ENCODE assay signal across 1 cellular context in the genomic region with DNA sequence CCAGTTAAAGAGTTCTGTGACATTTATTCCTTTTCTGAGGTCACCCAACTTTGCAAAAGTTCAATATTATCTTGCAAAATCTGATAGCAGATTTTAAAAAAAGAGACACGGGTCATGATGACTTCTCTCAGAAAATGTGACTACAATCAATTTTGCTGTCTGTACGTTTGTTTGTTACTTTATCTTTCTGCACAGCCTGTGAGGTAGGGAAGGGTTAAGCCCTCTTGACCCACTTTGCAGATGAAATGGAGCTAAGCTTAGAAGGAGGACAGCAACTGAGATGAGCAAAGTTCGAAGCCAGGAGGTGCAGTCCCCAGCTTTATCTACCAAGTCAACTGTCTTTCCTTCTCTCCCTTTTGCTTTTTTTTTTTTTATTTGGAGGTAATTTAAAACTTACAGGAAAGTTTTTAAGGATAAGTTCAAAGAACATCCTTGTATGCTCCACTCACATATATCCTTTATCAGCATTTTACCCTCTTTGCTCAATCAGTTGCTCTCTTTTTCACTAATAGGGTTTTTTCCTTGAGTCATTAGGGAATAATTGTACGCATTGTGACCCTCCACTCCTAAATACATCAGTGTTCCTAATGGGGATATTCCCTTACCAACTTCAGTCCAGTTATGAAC.
TF ChIP-seq lines count a peak whose summit lies in the region.

No MANE protein-coding gene starts in this region.

TF ChIP-seq in GM12878, 131 proteins besides CTCF, POLR2A, EP300 and RAD21 (continued from another document):
- TF ChIP-seq, protein P1, sequence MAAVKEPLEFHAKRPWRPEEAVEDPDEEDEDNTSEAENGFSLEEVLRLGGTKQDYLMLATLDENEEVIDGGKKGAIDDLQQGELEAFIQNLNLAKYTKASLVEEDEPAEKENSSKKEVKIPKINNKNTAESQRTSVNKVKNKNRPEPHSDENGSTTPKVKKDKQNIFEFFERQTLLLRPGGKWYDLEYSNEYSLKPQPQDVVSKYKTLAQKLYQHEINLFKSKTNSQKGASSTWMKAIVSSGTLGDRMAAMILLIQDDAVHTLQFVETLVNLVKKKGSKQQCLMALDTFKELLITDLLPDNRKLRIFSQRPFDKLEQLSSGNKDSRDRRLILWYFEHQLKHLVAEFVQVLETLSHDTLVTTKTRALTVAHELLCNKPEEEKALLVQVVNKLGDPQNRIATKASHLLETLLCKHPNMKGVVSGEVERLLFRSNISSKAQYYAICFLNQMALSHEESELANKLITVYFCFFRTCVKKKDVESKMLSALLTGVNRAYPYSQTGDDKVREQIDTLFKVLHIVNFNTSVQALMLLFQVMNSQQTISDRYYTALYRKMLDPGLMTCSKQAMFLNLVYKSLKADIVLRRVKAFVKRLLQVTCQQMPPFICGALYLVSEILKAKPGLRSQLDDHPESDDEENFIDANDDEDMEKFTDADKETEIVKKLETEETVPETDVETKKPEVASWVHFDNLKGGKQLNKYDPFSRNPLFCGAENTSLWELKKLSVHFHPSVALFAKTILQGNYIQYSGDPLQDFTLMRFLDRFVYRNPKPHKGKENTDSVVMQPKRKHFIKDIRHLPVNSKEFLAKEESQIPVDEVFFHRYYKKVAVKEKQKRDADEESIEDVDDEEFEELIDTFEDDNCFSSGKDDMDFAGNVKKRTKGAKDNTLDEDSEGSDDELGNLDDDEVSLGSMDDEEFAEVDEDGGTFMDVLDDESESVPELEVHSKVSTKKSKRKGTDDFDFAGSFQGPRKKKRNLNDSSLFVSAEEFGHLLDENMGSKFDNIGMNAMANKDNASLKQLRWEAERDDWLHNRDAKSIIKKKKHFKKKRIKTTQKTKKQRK (IDR thresholded peaks at IDR 0.05; ENCODE audit: low read depth, low read length): no peak
- TF ChIP-seq RB1 (IDR thresholded peaks at IDR 0.05; ENCODE audit: borderline replicate concordance): no peak
- no peak for TF ChIP-seq STAT1 (conservative IDR thresholded peaks at IDR 0.05)
- no peak for TF ChIP-seq SMARCA5 (IDR thresholded peaks at IDR 0.05)
- no peak for TF ChIP-seq MYC (IDR thresholded peaks at IDR 0.05; ENCODE audit: insufficient read depth, insufficient read length, insufficient replicate concordance, low read length, severe bottlenecking)
- TF ChIP-seq, protein P2, sequence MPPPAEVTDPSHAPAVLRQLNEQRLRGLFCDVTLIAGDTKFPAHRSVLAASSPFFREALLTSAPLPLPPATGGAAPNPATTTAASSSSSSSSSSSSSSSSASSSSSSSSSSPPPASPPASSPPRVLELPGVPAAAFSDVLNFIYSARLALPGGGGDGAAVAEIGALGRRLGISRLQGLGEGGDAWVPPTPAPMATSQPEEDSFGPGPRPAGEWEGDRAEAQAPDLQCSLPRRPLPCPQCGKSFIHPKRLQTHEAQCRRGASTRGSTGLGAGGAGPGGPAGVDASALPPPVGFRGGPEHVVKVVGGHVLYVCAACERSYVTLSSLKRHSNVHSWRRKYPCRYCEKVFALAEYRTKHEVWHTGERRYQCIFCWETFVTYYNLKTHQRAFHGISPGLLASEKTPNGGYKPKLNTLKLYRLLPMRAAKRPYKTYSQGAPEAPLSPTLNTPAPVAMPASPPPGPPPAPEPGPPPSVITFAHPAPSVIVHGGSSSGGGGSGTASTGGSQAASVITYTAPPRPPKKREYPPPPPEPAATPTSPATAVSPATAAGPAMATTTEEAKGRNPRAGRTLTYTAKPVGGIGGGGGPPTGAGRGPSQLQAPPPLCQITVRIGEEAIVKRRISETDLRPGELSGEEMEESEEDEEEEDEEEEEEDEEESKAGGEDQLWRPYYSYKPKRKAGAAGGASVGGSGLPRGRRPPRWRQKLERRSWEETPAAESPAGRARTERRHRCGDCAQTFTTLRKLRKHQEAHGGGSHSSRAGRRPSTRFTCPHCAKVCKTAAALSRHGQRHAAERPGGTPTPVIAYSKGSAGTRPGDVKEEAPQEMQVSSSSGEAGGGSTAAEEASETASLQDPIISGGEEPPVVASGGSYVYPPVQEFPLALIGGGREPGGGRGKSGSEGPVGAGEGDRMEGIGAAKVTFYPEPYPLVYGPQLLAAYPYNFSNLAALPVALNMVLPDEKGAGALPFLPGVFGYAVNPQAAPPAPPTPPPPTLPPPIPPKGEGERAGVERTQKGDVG (CRISPR knock-in tag; IDR thresholded peaks at IDR 0.05): no peak
- TF ChIP-seq, protein P3, sequence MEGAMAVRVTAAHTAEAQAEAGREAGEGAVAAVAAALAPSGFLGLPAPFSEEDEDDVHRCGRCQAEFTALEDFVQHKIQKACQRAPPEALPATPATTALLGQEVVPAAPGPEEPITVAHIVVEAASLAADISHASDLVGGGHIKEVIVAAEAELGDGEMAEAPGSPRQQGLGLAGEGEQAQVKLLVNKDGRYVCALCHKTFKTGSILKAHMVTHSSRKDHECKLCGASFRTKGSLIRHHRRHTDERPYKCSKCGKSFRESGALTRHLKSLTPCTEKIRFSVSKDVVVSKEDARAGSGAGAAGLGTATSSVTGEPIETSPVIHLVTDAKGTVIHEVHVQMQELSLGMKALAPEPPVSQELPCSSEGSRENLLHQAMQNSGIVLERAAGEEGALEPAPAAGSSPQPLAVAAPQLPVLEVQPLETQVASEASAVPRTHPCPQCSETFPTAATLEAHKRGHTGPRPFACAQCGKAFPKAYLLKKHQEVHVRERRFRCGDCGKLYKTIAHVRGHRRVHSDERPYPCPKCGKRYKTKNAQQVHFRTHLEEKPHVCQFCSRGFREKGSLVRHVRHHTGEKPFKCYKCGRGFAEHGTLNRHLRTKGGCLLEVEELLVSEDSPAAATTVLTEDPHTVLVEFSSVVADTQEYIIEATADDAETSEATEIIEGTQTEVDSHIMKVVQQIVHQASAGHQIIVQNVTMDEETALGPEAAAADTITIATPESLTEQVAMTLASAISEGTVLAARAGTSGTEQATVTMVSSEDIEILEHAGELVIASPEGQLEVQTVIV (IDR thresholded peaks at IDR 0.05; ENCODE audit: borderline replicate concordance, partially characterized antibody): no peak
- TF ChIP-seq CEBPB (IDR thresholded peaks at IDR 0.05; ENCODE audit: borderline replicate concordance in 1 of 2, low read depth in 2 of 2, low read length in 2 of 2): no peak
- no peak for TF ChIP-seq RELA (IDR thresholded peaks at IDR 0.05; ENCODE audit: borderline replicate concordance, partially characterized antibody)
- TF ChIP-seq NR2F1 (conservative IDR thresholded peaks at IDR 0.05): no peak
- TF ChIP-seq SUZ12 (IDR thresholded peaks at IDR 0.05; ENCODE audit: unreplicated experiment): no peak
- no peak for TF ChIP-seq BMI1 (IDR thresholded peaks at IDR 0.05; ENCODE audit: borderline replicate concordance)
- no peak for TF ChIP-seq ZNF24 (IDR thresholded peaks at IDR 0.05)
- no peak for TF ChIP-seq RCOR1 (conservative IDR thresholded peaks at IDR 0.05; ENCODE audit: low read depth, low read length)
- TF ChIP-seq, protein P4, sequence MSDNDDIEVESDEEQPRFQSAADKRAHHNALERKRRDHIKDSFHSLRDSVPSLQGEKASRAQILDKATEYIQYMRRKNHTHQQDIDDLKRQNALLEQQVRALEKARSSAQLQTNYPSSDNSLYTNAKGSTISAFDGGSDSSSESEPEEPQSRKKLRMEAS (IDR thresholded peaks at IDR 0.05; ENCODE audit: low read depth, low read length): no peak
- TF ChIP-seq PAX8 (IDR thresholded peaks at IDR 0.05): no peak
- no peak for TF ChIP-seq GABPA (IDR thresholded peaks at IDR 0.05; ENCODE audit: low read depth)
